Comparison of ENCODE assay signal across 8 cellular contexts in the genomic region with DNA sequence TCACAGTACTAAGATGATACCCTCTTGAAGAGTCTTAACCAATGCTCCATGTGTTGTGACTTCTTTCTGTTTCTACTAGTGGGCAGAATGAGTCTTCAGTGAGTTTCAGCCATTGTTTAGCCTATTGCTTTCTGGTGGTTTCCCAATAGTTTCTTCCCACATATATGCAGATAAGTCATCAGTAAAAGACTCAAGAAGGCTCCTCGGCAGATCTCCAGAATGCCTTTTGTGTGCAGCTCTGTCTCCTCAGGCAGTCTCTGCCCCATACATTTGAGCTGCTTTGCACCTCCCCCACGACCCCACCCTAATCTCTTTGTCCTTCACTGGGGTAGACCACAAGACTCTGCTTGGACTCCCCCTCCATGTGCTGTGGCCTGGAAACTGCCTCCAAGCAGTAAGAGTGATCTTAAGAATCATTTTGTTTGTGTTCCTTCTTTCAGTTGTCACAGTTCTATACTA.
A peak's percentile ranks its signal among the peaks of the same experiment; 100 is the strongest.
DNase-seq lines count a peak whose midpoint lies in the region; ATAC-seq, FAIRE-seq and TF ChIP-seq lines count a peak whose summit lies in the region.

No MANE protein-coding gene starts in this region.

- H3K4me2 ChIP-seq in GM12878 (ENCODE audit: control insufficient read depth, insufficient read depth): no peak overlapping the region

- no peak overlapping the region for H3K27ac ChIP-seq in GM12878 (ENCODE audit: control insufficient read depth, insufficient read depth)
- H3K27ac ChIP-seq in ovary: no peak overlapping the region

- H3K9me3 ChIP-seq in GM12878 (replicated peaks; ENCODE audit: control insufficient read depth, insufficient read depth, low read length) (no peaks in the 10 kb centered on the region), ovary (no peaks in the 10 kb centered on the region)

- no peak overlapping the region for H3K4me3 Mint-ChIP-seq in T-cell

- no peak overlapping the region for H3K4me3 ChIP-seq in GM12878
- no peak overlapping the region for H3K4me3 ChIP-seq in ovary

- in situ Hi-C loops in GM12878 (cut with MboI): no loop called here

- FAIRE-seq in GM12878 (lab: Jason Lieb, UNC): no peak

- RAD21 ChIA-PET in GM12878 (lab: Charles Lee; ENCODE audit: unreplicated experiment): interaction anchor here (1.1 kb wide), 1 partner anchor 87 kb away, joined by 4 read pairs; no protein-coding TSS in a partner anchor

- no peaks in the 10 kb centered on the region for H3K27me3 ChIP-seq in GM12878 (replicated peaks in 1 of 2; ENCODE audit: control insufficient read depth in 2 of 2, insufficient read depth in 2 of 2, low read length in 1 of 2)
- H3K27me3 ChIP-seq in ovary: no peaks in the 10 kb centered on the region

- SMC1A ChIA-PET in GM12878 (lab: Charles Lee; ENCODE audit: uncharacterized antibody, unreplicated experiment): interaction anchor here (0.7 kb wide), 1 partner anchor 9 kb away, joined by 3 read pairs; no protein-coding TSS in a partner anchor

- no peak for TF ChIP-seq RAD21 in GM12878 (IDR thresholded peaks at IDR 0.05; ENCODE audit: insufficient read depth, low read depth, low read length)

- no TSS peak for BruUV-seq in GM12878 (replicated peaks; lab: Mats Ljungman, UMichigan)

- peak; percentile 14 for DNase-seq in HK-2 (ENCODE audit: unreplicated experiment)
- no peak for DNase-seq in GM12878 (ENCODE audit: low read depth, low spot score)
- peak; percentile 73 for DNase-seq in stimulated activated CD4-positive, alpha-beta T cell treated with anti-CD3 and anti-CD28 coated beads, Interleukin-15, amount 100 ng/mL, for 24 hours
- DNase-seq in T-cell: no peak
- no peak for DNase-seq in DMS53 (lab: John Stamatoyannopoulos, UW)
- DNase-seq in ovary: no peak

- TF ChIP-seq EP300 in GM12878 (IDR thresholded peaks at IDR 0.05; ENCODE audit: borderline replicate concordance in 1 of 2, control insufficient read depth in 1 of 2, low read depth in 2 of 2, low read length in 2 of 2) (no peak), ovary (IDR thresholded peaks at IDR 0.05) (no peak)

- CTCF ChIA-PET in GM12878 (lab: Yijun Ruan, JAX) (interaction anchor here (0.7 kb wide), 1 partner anchor 86 kb away, joined by 3 read pairs; no protein-coding TSS in a partner anchor), T-cell (lab: Charles Lee) (no interaction called here)

- no peaks in the 10 kb centered on the region for H3K27me3 Mint-ChIP-seq in T-cell

- H3K9ac ChIP-seq in GM12878 (ENCODE audit: control insufficient read depth, insufficient read depth, low read length): no peak overlapping the region

- no peaks in the 10 kb centered on the region for H4K20me1 ChIP-seq in GM12878 (ENCODE audit: control insufficient read depth, insufficient read depth)

- TF ChIP-seq CTCF in GM12878 (IDR thresholded peaks at IDR 0.05 in 2 of 3, conservative IDR thresholded peaks at IDR 0.05 in 1 of 3; ENCODE audit: control insufficient read depth in 2 of 3, extremely low read depth in 1 of 3, insufficient read depth in 1 of 3, low read depth in 3 of 3, low read length in 3 of 3): no peak
- TF ChIP-seq CTCF in ovary (IDR thresholded peaks at IDR 0.05): no peak

- intact Hi-C loops in GM12878 (cut with micrococcal nuclease; ENCODE audit: unreplicated experiment): no loop called here
- intact Hi-C loops in ovary (cut with DNase I): no loop called here

- TF ChIP-seq POLR2A in GM12878 (IDR thresholded peaks at IDR 0.05; ENCODE audit: low read depth, low read length): no peak
- no peak for TF ChIP-seq POLR2A in ovary (IDR thresholded peaks at IDR 0.05)

- H3K9me3 Mint-ChIP-seq in T-cell: peaks cover 8 to 19% (median 9%) of the 10 kb centered on the region in 3 donors

- ATAC-seq in GM19463 (IDR thresholded peaks at IDR 0.05; ENCODE audit: unreplicated experiment) (peak; percentile 74), GM12878 (peak; percentile 76), HG03521 (IDR thresholded peaks at IDR 0.05; ENCODE audit: unreplicated experiment) (no peak), T-cell (replicated peaks in 1 of 4) (no peak)

- peaks cover 6 to 11% (median 8%) of the 10 kb centered on the region in 3 donors for H3K4me1 Mint-ChIP-seq in T-cell

- H3K4me1 ChIP-seq in GM12878 (ENCODE audit: control insufficient read depth, insufficient read depth, low read length): no peaks in the 10 kb centered on the region
- no peaks in the 10 kb centered on the region for H3K4me1 ChIP-seq in ovary (ENCODE audit: insufficient read depth)

- H3K36me3 Mint-ChIP-seq in T-cell: peaks cover 6% of the 10 kb centered on the region

- H2AFZ ChIP-seq in GM12878 (ENCODE audit: control insufficient read depth, low read depth, low read length): no peak overlapping the region

- H3K36me3 ChIP-seq in GM12878 (ENCODE audit: control insufficient read depth in 2 of 2, insufficient read depth in 2 of 2, low read length in 1 of 2) (no peaks in the 10 kb centered on the region), ovary (no peaks in the 10 kb centered on the region)

- 0% methylated on average over 2 of the region's 2 CpGs for whole genome bisulfite sequencing in GM12878 (ENCODE audit: insufficient coverage, insufficient replicate concordance, low lambda C conversion rate, missing lambda C conversion rate)
- WGBS in ovary, 3 donors: 67 to 77% (median 73%) methylated on average over 2 of the region's 2 CpGs

- H3K27ac Mint-ChIP-seq in T-cell: no peak overlapping the region

- H3K79me2 ChIP-seq in GM12878 (ENCODE audit: control insufficient read depth, insufficient read depth, low read length): no peaks in the 10 kb centered on the region

- POLR2A ChIA-PET in GM12878 (lab: Charles Lee): no interaction called here
- POLR2A ChIA-PET in T-cell (lab: Charles Lee): no interaction called here

TF ChIP-seq in GM12878, 131 proteins besides CTCF, POLR2A, EP300 and RAD21:
- TF ChIP-seq EED (IDR thresholded peaks at IDR 0.05; ENCODE audit: low read depth) (no peak), POU2F2 (IDR thresholded peaks at IDR 0.05; ENCODE audit: borderline replicate concordance, low read depth, low read length) (peak; percentile 30; the same call in 1 of the 3 replicates)

Comparison
In these comparisons a context has a peak if more than half of its experiments do, and no peak if none do; other contexts are left out.
1. ATAC-seq: peak in GM19463 (single experiment) and GM12878 (single experiment); none in HG03521 (single experiment) and T-cell (0 of 4).
2. DNase-seq: peak in HK-2 (single experiment) and stimulated activated CD4-positive, alpha-beta T cell treated with anti-CD3 and anti-CD28 coated beads, Interleukin-15, amount 100 ng/mL, for 24 hours (single experiment); none in GM12878 (single experiment), T-cell (0 of 34), DMS53 (single experiment) and ovary (0 of 5).